Comparison of ENCODE assay signal across 1 cellular context in the genomic region with DNA sequence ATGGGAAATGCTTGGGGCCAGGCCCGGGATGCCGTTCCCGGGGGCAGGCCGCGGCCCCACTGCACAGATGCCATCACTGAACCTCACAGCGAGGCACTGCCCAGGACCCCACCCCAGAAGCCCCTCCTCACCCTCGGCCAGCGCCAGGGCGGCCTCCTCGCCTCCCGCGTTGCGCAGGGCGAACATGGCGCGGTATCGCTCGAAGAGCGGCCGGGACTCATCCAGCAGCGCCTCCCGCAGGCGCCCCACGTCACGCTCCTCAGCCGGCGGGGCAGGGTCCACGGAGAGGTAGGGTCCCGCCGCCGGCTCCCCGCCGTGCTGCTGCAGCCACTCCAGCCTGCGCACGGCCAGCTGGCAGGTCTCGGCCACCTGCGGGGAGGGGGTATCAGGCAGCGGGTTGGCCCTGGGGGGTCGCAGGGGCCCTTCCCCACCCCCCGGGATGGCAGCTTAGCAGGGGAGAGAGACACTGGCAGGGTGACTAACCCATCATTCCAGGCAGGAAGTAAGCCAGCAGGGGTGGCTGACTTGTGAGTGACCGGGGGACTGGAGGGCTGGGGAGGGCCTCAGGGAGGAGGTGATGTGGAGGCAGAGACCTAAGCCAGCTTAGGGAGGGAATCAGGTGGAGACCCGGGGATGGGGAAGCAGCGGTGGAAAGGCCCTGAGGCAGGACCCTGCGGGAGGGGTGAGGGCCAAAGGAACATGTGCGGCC.
TF ChIP-seq lines count a peak whose summit lies in the region.

No MANE protein-coding gene starts in this region.

TF ChIP-seq in SK-N-SH, 30 proteins besides CTCF, POLR2A, EP300 and RAD21 (continued from another document):
- TF ChIP-seq, protein P1, sequence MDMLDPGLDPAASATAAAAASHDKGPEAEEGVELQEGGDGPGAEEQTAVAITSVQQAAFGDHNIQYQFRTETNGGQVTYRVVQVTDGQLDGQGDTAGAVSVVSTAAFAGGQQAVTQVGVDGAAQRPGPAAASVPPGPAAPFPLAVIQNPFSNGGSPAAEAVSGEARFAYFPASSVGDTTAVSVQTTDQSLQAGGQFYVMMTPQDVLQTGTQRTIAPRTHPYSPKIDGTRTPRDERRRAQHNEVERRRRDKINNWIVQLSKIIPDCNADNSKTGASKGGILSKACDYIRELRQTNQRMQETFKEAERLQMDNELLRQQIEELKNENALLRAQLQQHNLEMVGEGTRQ (IDR thresholded peaks at IDR 0.05; ENCODE audit: borderline replicate concordance, low read depth, low read length) = no peak
- no peak for TF ChIP-seq ELF1 (IDR thresholded peaks at IDR 0.05)
